Comparison of ENCODE assay signal across 9 cellular contexts in the genomic region with DNA sequence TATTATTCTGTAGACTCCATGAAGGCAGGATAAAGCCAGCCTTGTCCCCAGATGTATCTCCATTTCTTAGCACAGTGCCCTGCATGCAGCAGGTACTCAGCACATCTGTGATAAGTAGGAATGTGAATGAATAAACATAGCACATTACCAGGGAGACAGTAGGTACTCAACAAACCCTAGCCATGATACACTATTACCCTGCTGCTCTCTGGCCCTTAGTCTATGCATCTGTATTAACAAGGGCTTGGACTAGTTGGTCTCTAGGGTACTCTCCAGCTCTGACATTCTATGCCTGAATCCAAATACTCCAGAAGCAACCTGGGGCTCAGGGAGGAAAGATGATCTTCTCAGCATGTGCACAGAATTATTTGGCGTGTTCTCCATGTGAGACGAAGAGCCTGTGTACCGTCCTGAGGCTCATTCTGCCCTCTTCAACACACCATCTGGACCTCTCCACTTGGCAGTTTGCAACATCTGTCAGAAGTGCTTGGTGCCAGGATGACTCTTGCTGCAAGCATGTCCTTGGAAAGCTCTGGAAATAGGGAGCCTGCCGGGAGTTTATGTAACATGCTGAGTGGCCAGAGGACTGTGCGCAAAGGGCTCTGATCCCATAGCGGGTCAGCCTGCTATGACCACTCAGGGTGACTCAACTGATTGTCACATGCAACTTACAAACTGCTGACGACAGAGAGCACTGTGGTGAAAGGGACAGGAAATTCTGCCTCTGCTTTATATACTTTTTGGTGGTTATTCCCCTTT.
A peak's percentile ranks its signal among the peaks of the same experiment; 100 is the strongest.
DNase-seq lines count a peak whose midpoint lies in the region; TF ChIP-seq lines count a peak whose summit lies in the region.
"Had no signal": no experiment of that assay in that cellular context is flagged by ENCODE, and none has a peak within 500 bp of the region (broad histone marks: within the 10 kb centered on the region; RNA-seq: fewer than 3 reads in every experiment).

No MANE protein-coding gene starts in this region.

- H3K27ac ChIP-seq in coronary artery (peak overlapping the region; percentile 77 to 83), endodermal cell (ENCODE audit: low read depth, low read length) (no peak overlapping the region)

- H3K9ac ChIP-seq in endodermal cell (ENCODE audit: extremely low read depth, low read length, poor library complexity, severe bottlenecking) = no peak overlapping the region

- H3K36me3 ChIP-seq in endodermal cell (ENCODE audit: control insufficient read depth, insufficient read depth, low read length) = no peaks in the 10 kb centered on the region

- no peaks in the 10 kb centered on the region for H3K36me3 Mint-ChIP-seq in immature natural killer cell
- H3K36me3 Mint-ChIP-seq in endodermal cell (ENCODE audit: low read depth) = no peaks in the 10 kb centered on the region
- H3K36me3 Mint-ChIP-seq: IgD-negative memory B cell had no signal

- WGBS in endodermal cell (ENCODE audit: insufficient coverage in 1 of 2, insufficient read length in 1 of 2), 2 experiments = 92 to 96% methylated on average over 6 to 7 of the region's 7 CpGs

- H3K4me3 ChIP-seq in AG10803 (ENCODE audit: low read length) (no peak overlapping the region), coronary artery (no peak overlapping the region), endodermal cell (ENCODE audit: low read length) (no peak overlapping the region)

- H3K4me1 Mint-ChIP-seq in immature natural killer cell = no peaks in the 10 kb centered on the region
- no peaks in the 10 kb centered on the region for H3K4me1 Mint-ChIP-seq in endodermal cell
- H3K4me1 Mint-ChIP-seq: IgD-negative memory B cell had no signal

- H3K27ac Mint-ChIP-seq in immature natural killer cell = no peak overlapping the region
- no peak overlapping the region for H3K27ac Mint-ChIP-seq in endodermal cell
- H3K27ac Mint-ChIP-seq: IgD-negative memory B cell had no signal

- no peaks in the 10 kb centered on the region for H3K9me3 Mint-ChIP-seq in immature natural killer cell
- no peaks in the 10 kb centered on the region for H3K9me3 Mint-ChIP-seq in endodermal cell

- H3K27me3 Mint-ChIP-seq in immature natural killer cell (ENCODE audit: low read depth in 3 of 3) (peaks cover 0 to 3% (median 3%) of the 10 kb centered on the region in 3 donors), endodermal cell (ENCODE audit: insufficient read depth) (peaks cover 2% of the 10 kb centered on the region)

- TF ChIP-seq CTCF in AG10803 (conservative IDR thresholded peaks at IDR 0.05; ENCODE audit: low read length) (peak; percentile 21; the same call in 1 of the 2 replicates), coronary artery (IDR thresholded peaks at IDR 0.05) (no peak), endodermal cell (conservative IDR thresholded peaks at IDR 0.05) (no peak)

- no peaks in the 10 kb centered on the region for H3K9me3 ChIP-seq in endodermal cell (ENCODE audit: control insufficient read depth, low read length)

- H3K4me3 Mint-ChIP-seq in immature natural killer cell (no peak overlapping the region), endodermal cell (no peak overlapping the region)
- H3K4me3 Mint-ChIP-seq: IgD-negative memory B cell had no signal

- peak; percentile 100 for DNase-seq in AG10803 (ENCODE audit: low read depth)
- peak; percentile 99 for DNase-seq in NCI-H2171 treated with DMSO at 0.1 percent for 48 hours (lab: John Stamatoyannopoulos, UW)
- DNase-seq in coronary artery (ENCODE audit: low spot score) = peak; percentile 97
- peak; percentile 76 for DNase-seq in mucosa of gallbladder (ENCODE audit: low spot score)
- no peak for DNase-seq in kidney glomerular epithelial cell (lab: John Stamatoyannopoulos, UW)
- DNase-seq in immature natural killer cell = no peak
- DNase-seq in endodermal cell = no peak
- no peak for DNase-seq in iPS-NIHi11 (ENCODE audit: low spot score)

- no peaks in the 10 kb centered on the region for H3K4me1 ChIP-seq in endodermal cell (ENCODE audit: control insufficient read depth, insufficient read depth, low read length)

- no peaks in the 10 kb centered on the region for H3K27me3 ChIP-seq in endodermal cell (ENCODE audit: control insufficient read depth, insufficient read depth, low read length, poor library complexity, severe bottlenecking)

Comparison
In these comparisons a context has a peak if more than half of its experiments do, and no peak if none do; other contexts are left out.
1. DNase-seq: peak in AG10803 (single experiment), NCI-H2171 treated with DMSO at 0.1 percent for 48 hours (single experiment), coronary artery (single experiment) and mucosa of gallbladder (single experiment); none in kidney glomerular epithelial cell (single experiment), immature natural killer cell (0 of 3), endodermal cell (single experiment) and iPS-NIHi11 (single experiment).